Comparison of ENCODE assay signal across 25 cellular contexts in the genomic region with DNA sequence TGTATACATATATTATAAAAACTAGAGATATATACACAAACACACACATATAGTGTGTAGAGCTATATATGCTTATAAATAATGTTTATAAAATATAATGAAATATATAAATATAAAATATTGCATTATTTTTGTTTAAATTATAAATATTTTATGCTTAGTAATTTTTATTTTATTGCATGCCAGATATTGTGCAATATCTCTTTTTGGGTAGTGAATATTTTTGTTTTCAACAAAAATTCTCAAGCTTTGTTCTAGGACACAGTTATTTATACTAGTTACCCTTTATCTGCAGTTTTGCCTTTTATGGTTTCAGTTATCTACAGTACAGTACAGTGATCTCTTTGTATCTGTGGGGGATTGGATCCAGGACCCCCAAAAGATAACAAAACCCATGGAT. TPM values are rescaled to one million over a fixed set of nuclear protein-coding genes. Genes with fewer than 3 reads are reported as not detected.
DNase-seq lines count a peak whose midpoint lies in the region; ATAC-seq, FAIRE-seq and TF ChIP-seq lines count a peak whose summit lies in the region.
"Had no signal": no experiment of that assay in that cellular context is flagged by ENCODE, and none has a peak within 500 bp of the region (broad histone marks: within the 10 kb centered on the region; RNA-seq: fewer than 3 reads in every experiment).

No MANE protein-coding gene starts in this region.

- TF ChIP-seq POLR2A in HepG2 (IDR thresholded peaks at IDR 0.05; ENCODE audit: insufficient read depth in 1 of 2, low read depth in 2 of 2, low read length in 2 of 2) (no peak), right lobe of liver (IDR thresholded peaks at IDR 0.05) (no peak), H54 (IDR thresholded peaks at IDR 0.05; ENCODE audit: low read depth, low read length) (no peak)

- H3K4me1 ChIP-seq in HepG2 (ENCODE audit: insufficient read depth, low read length), result no peaks in the 10 kb centered on the region
- no peaks in the 10 kb centered on the region for H3K4me1 ChIP-seq in right lobe of liver
- H3K4me1 ChIP-seq in pancreas, result no peaks in the 10 kb centered on the region
- H3K4me1 ChIP-seq in SK-N-SH (ENCODE audit: control insufficient read depth in 1 of 2, insufficient read depth in 2 of 2, low read depth in 1 of 2, low read length in 1 of 2), result peaks cover 0 to 20% of the 10 kb centered on the region in 2 experiments; a peak in 2 of 4 replicates
- H3K4me1 ChIP-seq: A549, BE2C had no signal

- no peaks in the 10 kb centered on the region for H3K79me2 ChIP-seq in HepG2 (ENCODE audit: insufficient read depth, low read length)
- no peaks in the 10 kb centered on the region for H3K79me2 ChIP-seq in SK-N-SH (ENCODE audit: insufficient read depth)

- TF ChIP-seq EP300 in HepG2 (IDR thresholded peaks at IDR 0.05; ENCODE audit: low read depth in 2 of 2, low read length in 2 of 2) (no peak), HepG2 (CRISPR knock-in tag; IDR thresholded peaks at IDR 0.05; ENCODE audit: borderline replicate concordance) (no peak), SK-N-SH (IDR thresholded peaks at IDR 0.05; ENCODE audit: borderline replicate concordance in 1 of 2, low read depth in 1 of 2, low read length in 1 of 2) (no peak)

- H3K4me3 ChIP-seq in HepG2 (replicated peaks in 1 of 3; ENCODE audit: insufficient read depth in 1 of 3, low read depth in 2 of 3, low read length in 3 of 3) (no peak overlapping the region), right lobe of liver (no peak overlapping the region), pancreas (no peak overlapping the region), SK-N-SH (ENCODE audit: low read depth in 2 of 2, low read length in 1 of 2) (no peak overlapping the region)
- H3K4me3 ChIP-seq: A549; BLaER1 treated with 17β-estradiol and CSF1 and Interleukin-3, amounts not matched to agents 10 nM and 100 nM had no signal

- H2AFZ ChIP-seq in HepG2 (ENCODE audit: low read length) (no peak overlapping the region), SK-N-SH (ENCODE audit: low read depth) (no peak overlapping the region)

- ATAC-seq in HepG2 (no peak), right lobe of liver (no peak), pancreas (no peak)
- ATAC-seq: A549 had no signal

- H3K27ac ChIP-seq in HepG2 (ENCODE audit: extremely low read length, insufficient read depth, low read length) (no peak overlapping the region), right lobe of liver (no peak overlapping the region), pancreas (no peak overlapping the region), SK-N-SH (ENCODE audit: low read depth in 2 of 2, low read length in 1 of 2) (no peak overlapping the region)
- H3K27ac ChIP-seq: 22Rv1; A549; BLaER1 treated with 17β-estradiol and CSF1 and Interleukin-3, amounts not matched to agents 10 nM and 100 nM had no signal

- H3K9ac ChIP-seq in HepG2 (ENCODE audit: insufficient read depth, low read depth, low read length) (no peak overlapping the region), SK-N-SH (no peak overlapping the region)
- H3K9ac ChIP-seq: BLaER1 treated with 17β-estradiol and CSF1 and Interleukin-3, amounts not matched to agents 10 nM and 100 nM had no signal

- H3K27me3 ChIP-seq in HepG2 (ENCODE audit: control insufficient read depth in 1 of 2, insufficient read depth in 2 of 2, low read length in 2 of 2), result no peaks in the 10 kb centered on the region
- H3K27me3 ChIP-seq in right lobe of liver, result no peaks in the 10 kb centered on the region
- H3K27me3 ChIP-seq in pancreas, result no peaks in the 10 kb centered on the region
- H3K27me3 ChIP-seq in SK-N-SH (ENCODE audit: insufficient read depth), result no peaks in the 10 kb centered on the region
- H3K27me3 ChIP-seq: BLaER1 treated with 17β-estradiol and CSF1 and Interleukin-3, amounts not matched to agents 10 nM and 100 nM had no signal

- H3K4me2 ChIP-seq in HepG2 (ENCODE audit: low read depth, low read length), result no peak overlapping the region
- no peak overlapping the region for H3K4me2 ChIP-seq in SK-N-SH
- H3K4me2 ChIP-seq: A549; BLaER1 treated with 17β-estradiol and CSF1 and Interleukin-3, amounts not matched to agents 10 nM and 100 nM had no signal

- CTCF ChIA-PET in HepG2 (lab: Yijun Ruan, JAX; ENCODE audit: low intra/inter-chr PET ratio, low total read pairs) (no interaction called here), SK-N-SH (lab: Yijun Ruan, JAX) (no interaction called here)

- DNase-seq in HepG2 (ENCODE audit: low spot score) (no peak), right lobe of liver (no peak), pancreas (no peak), H54 (ENCODE audit: insufficient read length, low spot score) (no peak), SK-N-SH (no peak), glomerular visceral epithelial cell (ENCODE audit: extremely low spot score) (no peak)
- DNase-seq: ACHN; AML-193; BE2C; CD4-positive, alpha-beta T cell; CD8-positive, alpha-beta memory T cell; DMS 273 treated with DMSO at 0.1 percent for 48 hours; DMS79; EL; GF-D8; GOT3; H7; HCEC 1CT had no signal

- in situ Hi-C loops in HepG2 (cut with HindIII; ENCODE audit: extremely low pct_ligation_motif_present, low pct_unique_long_range_greater_than_20kb), result no loop called here

- H3F3A ChIP-seq in SK-N-SH (replicated peaks; ENCODE audit: insufficient read depth), result peaks cover 21% of the 10 kb centered on the region

- intact Hi-C loops in HepG2 (cut with micrococcal nuclease; ENCODE audit: unreplicated experiment), result no loop called here
- intact Hi-C loops in right lobe of liver (cut with DNase I), result no loop called here
- intact Hi-C loops in pancreas (cut with DNase I), result no loop called here

- FAIRE-seq in HepG2 (lab: Jason Lieb, UNC) (no peak), TTC549 (lab: Jason Lieb, UNC) (peak; percentile 15), endometrium (lab: Jason Lieb, UNC) (peak; percentile 65), pancreas (lab: Jason Lieb, UNC) (peak; percentile 68), H54 (lab: Jason Lieb, UNC) (no peak)
- FAIRE-seq: D721Med, GM12891 had no signal

- H3K36me3 ChIP-seq in HepG2 (replicated peaks in 1 of 2; ENCODE audit: control insufficient read depth in 1 of 2, insufficient read depth in 2 of 2, low read length in 2 of 2), result no peaks in the 10 kb centered on the region
- H3K36me3 ChIP-seq in right lobe of liver, result no peaks in the 10 kb centered on the region
- no peaks in the 10 kb centered on the region for H3K36me3 ChIP-seq in pancreas
- H3K36me3 ChIP-seq in SK-N-SH (replicated peaks in 1 of 2; ENCODE audit: control insufficient read depth in 1 of 2, insufficient read depth in 2 of 2, low read length in 1 of 2), result no peaks in the 10 kb centered on the region
- H3K36me3 ChIP-seq: BE2C; BLaER1 treated with 17β-estradiol and CSF1 and Interleukin-3, amounts not matched to agents 10 nM and 100 nM had no signal

- H3K9me3 ChIP-seq in HepG2 (ENCODE audit: low read length) (no peaks in the 10 kb centered on the region), right lobe of liver (no peaks in the 10 kb centered on the region), pancreas (no peaks in the 10 kb centered on the region), SK-N-SH (no peaks in the 10 kb centered on the region)
- H3K9me3 ChIP-seq: A549; BE2C; BLaER1 treated with 17β-estradiol and CSF1 and Interleukin-3, amounts not matched to agents 10 nM and 100 nM had no signal

- POLR2A ChIA-PET in HepG2 (lab: Yijun Ruan, JAX) (no interaction called here), SK-N-SH (lab: Yijun Ruan, JAX) (no interaction called here)

- TF ChIP-seq RAD21 in HepG2 (CRISPR knock-in tag; IDR thresholded peaks at IDR 0.05) (no peak), SK-N-SH (IDR thresholded peaks at IDR 0.05; ENCODE audit: low read length) (no peak)

- H4K20me1 ChIP-seq in HepG2 (ENCODE audit: insufficient read depth, low read length) (no peaks in the 10 kb centered on the region), SK-N-SH (ENCODE audit: insufficient read depth) (no peaks in the 10 kb centered on the region)
- H4K20me1 ChIP-seq: BLaER1 treated with 17β-estradiol and CSF1 and Interleukin-3, amounts not matched to agents 10 nM and 100 nM had no signal

- BruUV-seq in HepG2 (replicated peaks; lab: Mats Ljungman, UMichigan), result no TSS peak

- TF ChIP-seq CTCF in HepG2 (CRISPR knock-in tag; IDR thresholded peaks at IDR 0.05) (no peak), right lobe of liver (IDR thresholded peaks at IDR 0.05) (no peak), pancreas (IDR thresholded peaks at IDR 0.05) (no peak), SK-N-SH (IDR thresholded peaks at IDR 0.05) (no peak)

- H3K9me2 ChIP-seq in SK-N-SH, result no peaks in the 10 kb centered on the region

TF ChIP-seq in SK-N-SH, 30 proteins besides CTCF, POLR2A, EP300 and RAD21 (continues in another document):
- TF ChIP-seq GATA2 (CRISPR knock-in tag; IDR thresholded peaks at IDR 0.05), result no peak

RNA-seq across cellular contexts. Expression of a gene that starts 52.2 kb away (rescaled TPM):
- total RNA-seq in HepG2 (2016; rRNA removed; fragmentation: Illumina TruSeq; extraction: Trizol) (227 and 299 TPM in 2 replicates), right lobe of liver (10 to 100 TPM in 2 of 6 experiments, 1 to 10 TPM in 4; 4.2 to 50.9 (median 7.9) TPM), pancreas (10 to 100 TPM in 2 of 6 donors, 1 to 10 TPM in 4; 7.7 to 13.2 (median 8.9) TPM)
- total RNA-seq in HepG2 (2016; cell fraction: cytosol; rRNA removed; fragmentation: Illumina TruSeq; extraction: Trizol; ENCODE audit: low read depth), result 116 and 137 TPM in 2 replicates
- 227 and 317 TPM in 2 replicates for total RNA-seq in HepG2 (2016; cell fraction: insoluble cytoplasmic fraction; rRNA removed; fragmentation: Illumina TruSeq; extraction: Trizol)
- total RNA-seq in HepG2 (2016; cell fraction: membrane; rRNA removed; fragmentation: Illumina TruSeq; extraction: Trizol), result 141 and 157 TPM in 2 replicates
- total RNA-seq in HepG2 (2016; cell fraction: nucleus; rRNA removed; fragmentation: Illumina TruSeq; extraction: Trizol), result 81.8 and 87.1 TPM in 2 replicates
- polyA plus RNA-seq in HepG2 (2011; rRNA removed) (41.7 and 59.8 TPM in 2 replicates), pancreas (10 to 100 TPM; 29.0 to 32.9 TPM), SK-N-SH (2012; rRNA removed) (44.0 and 51.4 TPM in 2 replicates)
- polyA plus RNA-seq in HepG2 (2011; cell fraction: cytosol; rRNA removed), result 37.0 and 54.6 TPM in 2 replicates
- polyA plus RNA-seq in HepG2 (2011; cell fraction: nucleus; rRNA removed), result 11.6 and 20.3 TPM in 2 replicates
- polyA plus RNA-seq in HepG2 (2012), result 152 and 165 TPM in 2 replicates
- polyA plus RNA-seq in HepG2 (2016; cell fraction: cytosol; fragmentation: Illumina TruSeq; extraction: Trizol; ENCODE audit: low read depth), result 106 and 114 TPM in 2 replicates
- 248 and 300 TPM in 2 replicates for polyA plus RNA-seq in HepG2 (2016; cell fraction: insoluble cytoplasmic fraction; fragmentation: Illumina TruSeq; extraction: Trizol; ENCODE audit: low read depth)
- 116 and 120 TPM in 2 replicates for polyA plus RNA-seq in HepG2 (2016; cell fraction: membrane; fragmentation: Illumina TruSeq; extraction: Trizol; ENCODE audit: low read depth)
- polyA plus RNA-seq in HepG2 (2016; cell fraction: nucleus; fragmentation: Illumina TruSeq; extraction: Trizol; ENCODE audit: insufficient read depth, low read depth), result 122 and 141 TPM in 2 replicates
- polyA minus RNA-seq in HepG2 (2011; rRNA and poly(A)+ RNA removed; ENCODE audit: low replicate concordance), result 0.28 and 1.1 TPM in 2 replicates
- 31.9 and 32.4 TPM in 2 replicates for polyA minus RNA-seq in HepG2 (2011; cell fraction: cytosol; rRNA and poly(A)+ RNA removed)
- polyA minus RNA-seq in HepG2 (2011; cell fraction: nucleus; rRNA and poly(A)+ RNA removed), result 16.5 and 23.9 TPM in 2 replicates
- 76.2 and 158 TPM in 2 replicates for polyA plus RNA-seq in SK-N-SH (2012; cell fraction: cytosol; rRNA removed)
- polyA plus RNA-seq in SK-N-SH (2012; cell fraction: nucleus; rRNA removed), result 6.7 and 19.2 TPM in 2 replicates
